Comparison of ENCODE assay signal across 20 cellular contexts in genomic region chr3:132265488-132265887, GRCh38. TPM values are rescaled to one million over a fixed set of nuclear protein-coding genes. Genes with fewer than 3 reads are reported as not detected.
"Had no signal": no experiment of that assay in that cellular context is flagged by ENCODE, and none has a peak within 500 bp of the region (broad histone marks: within the 10 kb centered on the region; RNA-seq: fewer than 3 reads in every experiment).

No MANE protein-coding gene starts in this region.

- H3K27me3 Mint-ChIP-seq: stimulated activated naive CD8-positive, alpha-beta T cell treated with anti-CD3 and anti-CD28 coated beads, Interleukin-15, amount 100 ng/mL, for 72 hours had no signal

- H3K9me3 Mint-ChIP-seq: activated CD4-positive, alpha-beta memory T cell treated with anti-CD3 and anti-CD28 coated beads for 36 hours; effector memory CD8-positive, alpha-beta T cell; naive thymus-derived CD8-positive, alpha-beta T cell; stimulated activated naive CD8-positive, alpha-beta T cell treated with anti-CD3 and anti-CD28 coated beads, Interleukin-15, amount 100 ng/mL, for 72 hours had no signal

- H3K27ac ChIP-seq: gastroesophageal sphincter, heart left ventricle, ovary, right lobe of liver, testis, upper lobe of left lung had no signal

- DNase-seq: activated CD4-positive, alpha-beta memory T cell treated with anti-CD3 and anti-CD28 coated beads for 36 hours; activated CD4-positive, alpha-beta T cell treated with anti-CD3 and anti-CD28 coated beads for 36 hours; activated CD8-positive, alpha-beta memory T cell treated with anti-CD3 and anti-CD28 coated beads, Interleukin-2, amount 10 ng/mL, durations not matched to agents 7 days and 5 days; effector memory CD8-positive, alpha-beta T cell; heart left ventricle; naive thymus-derived CD8-positive, alpha-beta T cell; ovary; right lobe of liver; stimulated activated CD4-positive, alpha-beta T cell treated with anti-CD3 and anti-CD28 coated beads, Interleukin-4, amount 100 ng/mL, for 1 hour; stimulated activated naive CD8-positive, alpha-beta T cell treated with anti-CD3 and anti-CD28 coated beads, Interleukin-15, amount 100 ng/mL, for 72 hours; testis; upper lobe of left lung had no signal

- ATAC-seq: activated CD4-positive, alpha-beta T cell treated with anti-CD3 and anti-CD28 coated beads for 36 hours; activated CD8-positive, alpha-beta memory T cell treated with anti-CD3 and anti-CD28 coated beads, Interleukin-2, amount 10 ng/mL, durations not matched to agents 7 days and 5 days; effector memory CD8-positive, alpha-beta T cell; gastroesophageal sphincter; heart left ventricle; naive thymus-derived CD8-positive, alpha-beta T cell; stimulated activated naive CD8-positive, alpha-beta T cell treated with anti-CD3 and anti-CD28 coated beads, Interleukin-15, amount 100 ng/mL, for 72 hours; WTC11 had no signal

- H3K27me3 ChIP-seq: gastroesophageal sphincter, heart left ventricle, ovary, right lobe of liver, testis, upper lobe of left lung had no signal

- H3K36me3 Mint-ChIP-seq: activated CD4-positive, alpha-beta memory T cell treated with anti-CD3 and anti-CD28 coated beads for 36 hours; activated CD8-positive, alpha-beta memory T cell treated with anti-CD3 and anti-CD28 coated beads, Interleukin-2, amount 10 ng/mL, durations not matched to agents 7 days and 5 days; activated naive CD8-positive, alpha-beta T cell; naive thymus-derived CD8-positive, alpha-beta T cell; WTC11 had no signal

- H3K4me3 ChIP-seq: gastroesophageal sphincter, heart left ventricle, ovary, right lobe of liver, smooth muscle cell, testis, upper lobe of left lung had no signal

- FAIRE-seq: TTC549 had no signal

- H3K36me3 ChIP-seq: gastroesophageal sphincter, heart left ventricle, ovary, right lobe of liver, upper lobe of left lung had no signal

- H3K9me3 ChIP-seq: gastroesophageal sphincter, ovary, right lobe of liver, testis, upper lobe of left lung had no signal

- H3K4me1 ChIP-seq: gastroesophageal sphincter, heart left ventricle, right lobe of liver, testis had no signal

- H3K4me1 Mint-ChIP-seq: activated CD4-positive, alpha-beta T cell treated with anti-CD3 and anti-CD28 coated beads for 36 hours; activated CD8-positive, alpha-beta memory T cell treated with anti-CD3 and anti-CD28 coated beads, Interleukin-2, amount 10 ng/mL, durations not matched to agents 7 days and 5 days; naive thymus-derived CD8-positive, alpha-beta T cell; stimulated activated naive CD8-positive, alpha-beta T cell treated with anti-CD3 and anti-CD28 coated beads, Interleukin-15, amount 100 ng/mL, for 72 hours had no signal

- H3K27ac Mint-ChIP-seq: activated CD4-positive, alpha-beta memory T cell treated with anti-CD3 and anti-CD28 coated beads for 36 hours; activated CD4-positive, alpha-beta T cell treated with anti-CD3 and anti-CD28 coated beads for 36 hours; activated CD8-positive, alpha-beta memory T cell treated with anti-CD3 and anti-CD28 coated beads, Interleukin-2, amount 10 ng/mL, durations not matched to agents 7 days and 5 days; activated naive CD8-positive, alpha-beta T cell; effector memory CD8-positive, alpha-beta T cell; naive thymus-derived CD8-positive, alpha-beta T cell; stimulated activated naive CD8-positive, alpha-beta T cell treated with anti-CD3 and anti-CD28 coated beads, Interleukin-15, amount 100 ng/mL, for 72 hours; WTC11 had no signal

- H3K4me3 Mint-ChIP-seq: activated CD4-positive, alpha-beta memory T cell treated with anti-CD3 and anti-CD28 coated beads for 36 hours; activated CD4-positive, alpha-beta T cell treated with anti-CD3 and anti-CD28 coated beads for 36 hours; activated CD8-positive, alpha-beta memory T cell treated with anti-CD3 and anti-CD28 coated beads, Interleukin-2, amount 10 ng/mL, durations not matched to agents 7 days and 5 days; activated naive CD8-positive, alpha-beta T cell; effector memory CD8-positive, alpha-beta T cell; naive thymus-derived CD8-positive, alpha-beta T cell; stimulated activated naive CD8-positive, alpha-beta T cell treated with anti-CD3 and anti-CD28 coated beads, Interleukin-15, amount 100 ng/mL, for 72 hours; WTC11 had no signal

- H3K4me2 ChIP-seq: smooth muscle cell had no signal

RNA-seq across cellular contexts. Expression of gene ACP3, which starts 51.7 kb away (rescaled TPM):
- total RNA-seq: activated CD4-positive, alpha-beta memory T cell treated with anti-CD3 and anti-CD28 coated beads for 36 hours; activated CD4-positive, alpha-beta T cell treated with anti-CD3 and anti-CD28 coated beads for 36 hours; activated CD8-positive, alpha-beta memory T cell treated with anti-CD3 and anti-CD28 coated beads, Interleukin-2, amount 10 ng/mL, durations not matched to agents 7 days and 5 days; dermis microvascular lymphatic vessel endothelial cell; naive thymus-derived CD8-positive, alpha-beta T cell; pulmonary artery endothelial cell; T-helper 2 cell treated with Interferon-gamma antibody and Interleukin-4, amounts not matched to agents 100 ng/mL and 5 ng/mL, for 36 hours had no signal
- polyA plus RNA-seq: naive thymus-derived CD8-positive, alpha-beta T cell had no signal
